In genomic region chr9:34437006-34437925, GRCh38 we compare ENCODE assay signal across 8 cellular contexts. TPM values are rescaled to one million over a fixed set of nuclear protein-coding genes. Genes with fewer than 3 reads are reported as not detected.
A peak's percentile ranks its signal among the peaks of the same experiment; 100 is the strongest.
DNase-seq lines count a peak whose midpoint lies in the region; ATAC-seq and TF ChIP-seq lines count a peak whose summit lies in the region.

No MANE protein-coding gene starts in this region.

- no peaks in the 10 kb centered on the region for H3K9me3 Mint-ChIP-seq in T-helper 2 cell treated with Interferon-gamma antibody and Interleukin-4, amounts not matched to agents 5 μg/mL and 100 μg/mL, for 36 hours
- peaks cover 0 to 2% (median 0%) of the 10 kb centered on the region in 6 donors for H3K9me3 Mint-ChIP-seq in immature natural killer cell

- no peaks in the 10 kb centered on the region for H3K27me3 ChIP-seq in brain microvascular endothelial cell (replicated peaks)

- no peak overlapping the region for H3K27ac Mint-ChIP-seq in T-helper 2 cell treated with Interferon-gamma antibody and Interleukin-4, amounts not matched to agents 5 μg/mL and 100 μg/mL, for 36 hours
- H3K27ac Mint-ChIP-seq in immature natural killer cell = no peak overlapping the region

- in situ Hi-C loops in brain microvascular endothelial cell (cut with HindIII; ENCODE audit: low pct_ligation_motif_present, low sequenced_read_pairs) = no loop called here

- peak; percentile 83 for TF ChIP-seq CTCF in brain microvascular endothelial cell (IDR thresholded peaks at IDR 0.05; ENCODE audit: low read depth, low read length, missing control alignments)

- no peaks in the 10 kb centered on the region for H3K36me3 ChIP-seq in brain microvascular endothelial cell (replicated peaks)

- no peak overlapping the region for H3K4me3 ChIP-seq in brain microvascular endothelial cell (ENCODE audit: low read depth, low read length)

- H3K27ac ChIP-seq in brain microvascular endothelial cell = no peak overlapping the region

- H3K36me3 Mint-ChIP-seq in T-helper 2 cell treated with Interferon-gamma antibody and Interleukin-4, amounts not matched to agents 5 μg/mL and 100 μg/mL, for 36 hours (ENCODE audit: low read depth) = no peaks in the 10 kb centered on the region
- H3K36me3 Mint-ChIP-seq in immature natural killer cell = no peaks in the 10 kb centered on the region

- peaks cover 2% of the 10 kb centered on the region for H3K4me1 Mint-ChIP-seq in T-helper 2 cell treated with Interferon-gamma antibody and Interleukin-4, amounts not matched to agents 5 μg/mL and 100 μg/mL, for 36 hours (ENCODE audit: low read depth)
- H3K4me1 Mint-ChIP-seq in immature natural killer cell = peaks cover 4 to 9% of the 10 kb centered on the region in 2 donors

- no peak overlapping the region for H3K4me3 Mint-ChIP-seq in T-helper 2 cell treated with Interferon-gamma antibody and Interleukin-4, amounts not matched to agents 5 μg/mL and 100 μg/mL, for 36 hours
- H3K4me3 Mint-ChIP-seq in immature natural killer cell = no peak overlapping the region

- DNase-seq in AG08396 (ENCODE audit: low spot score) (peak; percentile 64), NCI-H1694 (lab: John Stamatoyannopoulos, UW) (peak; percentile 90), brain microvascular endothelial cell (peak; percentile 62), immature natural killer cell (peak; percentile 50 to 61 (median 51))
- peak; percentile 41 for DNase-seq in T-helper 2 cell treated with Interferon-gamma antibody and Interleukin-4, amounts not matched to agents 5 μg/mL and 100 μg/mL, for 36 hours (ENCODE audit: low spot score)
- DNase-seq in stimulated activated CD4-positive, alpha-beta T cell treated with anti-CD3 and anti-CD28 coated beads, Interleukin-2, amount 100 ng/mL, for 24 hours = peak; percentile 63 to 66

- ATAC-seq in GM18909 (IDR thresholded peaks at IDR 0.05; ENCODE audit: poor library complexity, unreplicated experiment) (peak; percentile 41), HG02759 (IDR thresholded peaks at IDR 0.05; ENCODE audit: unreplicated experiment) (no peak)

- no peaks in the 10 kb centered on the region for H3K27me3 Mint-ChIP-seq in T-helper 2 cell treated with Interferon-gamma antibody and Interleukin-4, amounts not matched to agents 5 μg/mL and 100 μg/mL, for 36 hours (ENCODE audit: low read depth)
- H3K27me3 Mint-ChIP-seq in immature natural killer cell (ENCODE audit: low read depth in 3 of 3) = no peaks in the 10 kb centered on the region

RNA-seq across cellular contexts. Expression of gene FAM219A, which starts 21.1 kb away (rescaled TPM):
- 1 to 10 TPM in 2 of 3 donors, under 1 TPM in 1; 0.25 to 2.6 (median 1.6) TPM for polyA plus RNA-seq in immature natural killer cell

RNA-seq across cellular contexts. Expression of gene DNAI1, which starts 21.3 kb away (rescaled TPM):
- not detected for polyA plus RNA-seq in immature natural killer cell
